In genomic region chr21:33975548-33976081, GRCh38 we compare ENCODE assay signal across 8 cellular contexts.
DNase-seq lines count a peak whose midpoint lies in the region; ATAC-seq and TF ChIP-seq lines count a peak whose summit lies in the region.

No MANE protein-coding gene starts in this region.

- no peak for TF ChIP-seq POLR2A in heart left ventricle (IDR thresholded peaks at IDR 0.05)

- ATAC-seq in activated CD8-positive, alpha-beta memory T cell treated with anti-CD3 and anti-CD28 coated beads, Interleukin-2, amount 10 ng/mL, durations not matched to agents 7 days and 5 days: peak; percentile 89
- peak; percentile 22 to 57 (median 42) for ATAC-seq in heart left ventricle

- peaks cover 77% of the 10 kb centered on the region for H3K4me1 Mint-ChIP-seq in HFFc6 (ENCODE audit: low read depth)
- H3K4me1 Mint-ChIP-seq in activated CD8-positive, alpha-beta memory T cell treated with anti-CD3 and anti-CD28 coated beads, Interleukin-2, amount 10 ng/mL, durations not matched to agents 7 days and 5 days: peaks cover 83% of the 10 kb centered on the region

- no peaks in the 10 kb centered on the region for H3K27me3 ChIP-seq in heart left ventricle

- no peaks in the 10 kb centered on the region; the same call in 1 of the 2 replicates for H3K27me3 Mint-ChIP-seq in HFFc6 (ENCODE audit: insufficient read depth)
- no peaks in the 10 kb centered on the region for H3K27me3 Mint-ChIP-seq in activated CD8-positive, alpha-beta memory T cell treated with anti-CD3 and anti-CD28 coated beads, Interleukin-2, amount 10 ng/mL, durations not matched to agents 7 days and 5 days

- peaks cover 4% of the 10 kb centered on the region; the same call in 1 of the 2 replicates for H3K36me3 Mint-ChIP-seq in HFFc6 (ENCODE audit: low read depth)
- H3K36me3 Mint-ChIP-seq in activated CD8-positive, alpha-beta memory T cell treated with anti-CD3 and anti-CD28 coated beads, Interleukin-2, amount 10 ng/mL, durations not matched to agents 7 days and 5 days: peaks cover 42% of the 10 kb centered on the region

- peak; percentile 76 for DNase-seq in GM13977 (ENCODE audit: low spot score)
- DNase-seq in HFFc6: peak; percentile 58
- DNase-seq in NAMALWA (ENCODE audit: low spot score): peak; percentile 38
- peak; percentile 88 for DNase-seq in activated CD8-positive, alpha-beta memory T cell treated with anti-CD3 and anti-CD28 coated beads, Interleukin-2, amount 10 ng/mL, durations not matched to agents 7 days and 5 days
- no peak for DNase-seq in heart left ventricle
- DNase-seq in stimulated activated CD4-positive, alpha-beta T cell treated with anti-CD3 and anti-CD28 coated beads, Interleukin-4, amount 100 ng/mL, for 48 hours (ENCODE audit: low read depth in 2 of 2): peak; percentile 54 to 69
- no peak for DNase-seq in DMS114 treated with DMSO at 0.1 percent for 48 hours (lab: John Stamatoyannopoulos, UW; ENCODE audit: unreplicated experiment)
- DNase-seq in NCI-H510A (lab: John Stamatoyannopoulos, UW): no peak

- intact Hi-C loops in heart left ventricle (cut with DNase I): loop anchor here in 2 of 10 donors (5.0 kb wide), 1 partner anchor 97 kb away; the partner anchor contains the start of genes MRPS6 (in 2 of the 2) and SLC5A3 (in 2 of the 2)

- peak overlapping the region; percentile 48 to 91 (median 74) for H3K27ac ChIP-seq in heart left ventricle

- peak overlapping the region; percentile 84 for H3K4me3 Mint-ChIP-seq in HFFc6
- H3K4me3 Mint-ChIP-seq in activated CD8-positive, alpha-beta memory T cell treated with anti-CD3 and anti-CD28 coated beads, Interleukin-2, amount 10 ng/mL, durations not matched to agents 7 days and 5 days: peak overlapping the region; percentile 69

- peak overlapping the region; percentile 100 for H3K27ac Mint-ChIP-seq in HFFc6
- peak overlapping the region; percentile 97 for H3K27ac Mint-ChIP-seq in activated CD8-positive, alpha-beta memory T cell treated with anti-CD3 and anti-CD28 coated beads, Interleukin-2, amount 10 ng/mL, durations not matched to agents 7 days and 5 days

- in situ Hi-C loops in GM13977 (cut with MboI; ENCODE audit: low pct_unique_long_range_greater_than_20kb, low sequenced_read_pairs, unreplicated experiment): no loop called here

- no peaks in the 10 kb centered on the region for H3K36me3 ChIP-seq in heart left ventricle

- no peaks in the 10 kb centered on the region for H3K9me3 Mint-ChIP-seq in HFFc6
- H3K9me3 Mint-ChIP-seq in activated CD8-positive, alpha-beta memory T cell treated with anti-CD3 and anti-CD28 coated beads, Interleukin-2, amount 10 ng/mL, durations not matched to agents 7 days and 5 days (ENCODE audit: low read depth): no peaks in the 10 kb centered on the region

- no peaks in the 10 kb centered on the region for H3K9me3 ChIP-seq in heart left ventricle

- 52 to 72% (median 57%) methylated on average over 5 to 7 of the region's 7 CpGs for WGBS in heart left ventricle, 4 donors

- H3K4me3 ChIP-seq in heart left ventricle: peak overlapping the region in 3 of 12 donors; percentile 28 to 35 (median 30)

- no peak for TF ChIP-seq CTCF in GM13977 (IDR thresholded peaks at IDR 0.05; ENCODE audit: extremely low read depth, insufficient read depth, missing control alignments)
- no peak for TF ChIP-seq CTCF in HFFc6 (IDR thresholded peaks at IDR 0.05)
- no peak for TF ChIP-seq CTCF in heart left ventricle (IDR thresholded peaks at IDR 0.05)

- peaks cover 0 to 40% (median 17%) of the 10 kb centered on the region in 12 donors for H3K4me1 ChIP-seq in heart left ventricle

- CTCF ChIA-PET in activated CD8-positive, alpha-beta memory T cell treated with anti-CD3 and anti-CD28 coated beads, Interleukin-2, amount 10 ng/mL, durations not matched to agents 7 days and 5 days (lab: Charles Lee): interaction anchor here (0.8 to 3.8 kb wide), 10 partner anchors 17 to 392 kb away, joined by 3 to 23 read pairs (median 5); partner anchors contain the start of genes MRPS6 and SLC5A3

Comparison
In these comparisons a context has a peak if more than half of its experiments do, and no peak if none do; other contexts are left out.
1. DNase-seq: peak in GM13977 (single experiment), HFFc6 (single experiment), NAMALWA (single experiment), activated CD8-positive, alpha-beta memory T cell treated with anti-CD3 and anti-CD28 coated beads, Interleukin-2, amount 10 ng/mL, durations not matched to agents 7 days and 5 days (single experiment) and stimulated activated CD4-positive, alpha-beta T cell treated with anti-CD3 and anti-CD28 coated beads, Interleukin-4, amount 100 ng/mL, for 48 hours (2 of 2); none in heart left ventricle (0 of 5), DMS114 treated with DMSO at 0.1 percent for 48 hours (single experiment) and NCI-H510A (single experiment).